In genomic region chr9:100211471-100211870, GRCh38 we compare ENCODE assay signal across 12 cellular contexts.
DNase-seq lines count a peak whose midpoint lies in the region; ATAC-seq and TF ChIP-seq lines count a peak whose summit lies in the region.
"Had no signal": no experiment of that assay in that cellular context is flagged by ENCODE, and none has a peak within 500 bp of the region (broad histone marks: within the 10 kb centered on the region; RNA-seq: fewer than 3 reads in every experiment).

No MANE protein-coding gene starts in this region.

- H2AK5ac ChIP-seq in mesendoderm (ENCODE audit: low read length): no peak overlapping the region

- H3K18ac ChIP-seq in mesendoderm (ENCODE audit: low read length): peak overlapping the region; percentile 51

- peak overlapping the region; percentile 42 for H3K27ac Mint-ChIP-seq in stimulated activated naive B cell treated with anti-CD40 and anti-IgM and Interleukin-4, amounts not matched to agents 10 μg/mL and 1 μg/mL and 100 μg/mL, for 72 hours
- H3K27ac Mint-ChIP-seq: CD8-positive, alpha-beta memory T cell; IgD-negative memory B cell had no signal

- TF ChIP-seq CTCF in VCaP (conservative IDR thresholded peaks at IDR 0.05): no peak

- no peak overlapping the region for H4K5ac ChIP-seq in mesendoderm (ENCODE audit: low read length)

- H3K4me3 ChIP-seq in mesendoderm (ENCODE audit: low read length): no peak overlapping the region
- H3K4me3 ChIP-seq: BLaER1, GM12878 had no signal

- no peak for ATAC-seq in stimulated activated naive B cell treated with anti-CD40 and anti-IgM and Interleukin-4, amounts not matched to agents 10 μg/mL and 1 μg/mL and 100 μg/mL, for 72 hours (replicated peaks)
- ATAC-seq: GM12878 had no signal

- H3K9ac ChIP-seq in mesendoderm (ENCODE audit: low read length): no peak overlapping the region
- H3K9ac ChIP-seq: BLaER1 had no signal

- H3K79me1 ChIP-seq in mesendoderm (ENCODE audit: low read length): no peaks in the 10 kb centered on the region

- no peaks in the 10 kb centered on the region for H3K36me3 Mint-ChIP-seq in stimulated activated naive B cell treated with anti-CD40 and anti-IgM and Interleukin-4, amounts not matched to agents 10 μg/mL and 1 μg/mL and 100 μg/mL, for 72 hours

- H3K56ac ChIP-seq in mesendoderm (ENCODE audit: low read length): no peak overlapping the region

- no peaks in the 10 kb centered on the region for H3K27me3 ChIP-seq in mesendoderm (ENCODE audit: insufficient read depth, low read length, poor library complexity)
- H3K27me3 ChIP-seq: BLaER1 had no signal

- H4K8ac ChIP-seq in mesendoderm (ENCODE audit: low read depth, low read length): no peak overlapping the region

- no peaks in the 10 kb centered on the region for H3K27me3 Mint-ChIP-seq in stimulated activated naive B cell treated with anti-CD40 and anti-IgM and Interleukin-4, amounts not matched to agents 10 μg/mL and 1 μg/mL and 100 μg/mL, for 72 hours
- H3K27me3 Mint-ChIP-seq: IgD-negative memory B cell had no signal

- H2BK15ac ChIP-seq in mesendoderm (replicated peaks; ENCODE audit: low read depth): peak overlapping the region; percentile 57

- H3K4me2 ChIP-seq in mesendoderm (ENCODE audit: low read length): no peak overlapping the region
- H3K4me2 ChIP-seq: BLaER1 had no signal

- H3K27ac ChIP-seq in VCaP: peak overlapping the region; percentile 7; the same call in 1 of the 2 replicates
- H3K27ac ChIP-seq in mesendoderm (ENCODE audit: low read depth, low read length): no peak overlapping the region
- H3K27ac ChIP-seq: 22Rv1, BLaER1 had no signal

- H3K9me3 Mint-ChIP-seq in stimulated activated naive B cell treated with anti-CD40 and anti-IgM and Interleukin-4, amounts not matched to agents 10 μg/mL and 1 μg/mL and 100 μg/mL, for 72 hours: no peaks in the 10 kb centered on the region
- H3K9me3 Mint-ChIP-seq: CD8-positive, alpha-beta memory T cell; IgD-negative memory B cell had no signal

- H2BK120ac ChIP-seq in mesendoderm (ENCODE audit: low read depth, low read length): no peak overlapping the region

- H2BK5ac ChIP-seq in mesendoderm (ENCODE audit: low read length): no peak overlapping the region

- no peak overlapping the region for H3K4me3 Mint-ChIP-seq in stimulated activated naive B cell treated with anti-CD40 and anti-IgM and Interleukin-4, amounts not matched to agents 10 μg/mL and 1 μg/mL and 100 μg/mL, for 72 hours
- H3K4me3 Mint-ChIP-seq: CD8-positive, alpha-beta memory T cell; IgD-negative memory B cell had no signal

- H3K36me3 ChIP-seq in mesendoderm (ENCODE audit: control insufficient read depth, insufficient read depth, low read length): no peaks in the 10 kb centered on the region

- H3K4me1 Mint-ChIP-seq in stimulated activated naive B cell treated with anti-CD40 and anti-IgM and Interleukin-4, amounts not matched to agents 10 μg/mL and 1 μg/mL and 100 μg/mL, for 72 hours: peaks cover 9% of the 10 kb centered on the region in 2 donors

- H3K4me1 ChIP-seq in mesendoderm (ENCODE audit: control insufficient read depth, low read depth, low read length): peaks cover 6% of the 10 kb centered on the region

- DNase-seq in Ammon's horn (ENCODE audit: low spot score) (peak; percentile 16), mesendoderm (no peak), NCI-H1930 (lab: John Stamatoyannopoulos, UW) (no peak), hepatic stellate cell (ENCODE audit: low spot score) (no peak), germinal center (ENCODE audit: low spot score) (no peak)
- DNase-seq in stimulated activated naive B cell treated with anti-CD40 and anti-IgM and Interleukin-4, amounts not matched to agents 10 μg/mL and 1 μg/mL and 100 μg/mL, for 72 hours: no peak
- DNase-seq: CD8-positive, alpha-beta memory T cell had no signal

- H3K23ac ChIP-seq in mesendoderm (ENCODE audit: low read length): no peak overlapping the region

- WGBS in mesendoderm (ENCODE audit: extremely low coverage, insufficient coverage, low lambda C conversion rate): no CpG with 5 or more reads among the region's 1 CpG

- H3K79me2 ChIP-seq in mesendoderm (ENCODE audit: control insufficient read depth, insufficient read depth, low read length): no peaks in the 10 kb centered on the region

- peak overlapping the region; percentile 55 for H3K4ac ChIP-seq in mesendoderm (ENCODE audit: low read depth, low read length)
